Comparison of ENCODE assay signal across 1 cellular context in the genomic region with DNA sequence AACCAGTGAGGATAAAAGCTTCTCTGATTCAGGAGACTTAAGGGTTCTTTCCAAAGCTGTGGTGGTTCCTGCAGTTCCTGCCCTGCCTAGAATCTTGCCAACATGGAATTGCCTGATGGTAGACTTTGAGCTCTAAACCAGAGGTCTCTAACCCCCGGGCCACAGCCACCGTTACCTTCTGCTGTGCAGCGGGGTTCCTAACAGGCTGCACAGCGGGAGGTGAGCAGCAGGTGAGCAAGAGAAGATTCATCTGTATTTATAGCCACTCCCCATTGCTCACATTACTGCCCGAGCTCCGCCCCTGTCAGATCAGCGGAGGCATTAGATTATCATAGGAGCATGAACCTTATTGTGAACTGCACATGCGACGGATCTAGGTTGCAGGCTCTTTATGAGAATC.
TF ChIP-seq lines count a peak whose summit lies in the region.

No MANE protein-coding gene starts in this region.

TF ChIP-seq in WTC11, 78 proteins besides CTCF, POLR2A, EP300 and RAD21 (continued from another document):
- TF ChIP-seq PRDM15 (CRISPR knock-in tag; IDR thresholded peaks at IDR 0.05) (no peak), KAT7 (CRISPR knock-in tag; IDR thresholded peaks at IDR 0.05; ENCODE audit: borderline replicate concordance) (no peak), CREM (CRISPR knock-in tag; IDR thresholded peaks at IDR 0.05) (no peak), ZNF232 (CRISPR knock-in tag; IDR thresholded peaks at IDR 0.05) (no peak), ZNF263 (CRISPR knock-in tag; IDR thresholded peaks at IDR 0.05; ENCODE audit: low read depth) (no peak), TEAD4 (CRISPR knock-in tag; IDR thresholded peaks at IDR 0.05) (no peak), CBFB (CRISPR knock-in tag; IDR thresholded peaks at IDR 0.05; ENCODE audit: low read depth) (no peak), EMX1 (CRISPR knock-in tag; IDR thresholded peaks at IDR 0.05) (no peak), NFATC4 (CRISPR knock-in tag; IDR thresholded peaks at IDR 0.05) (no peak), ZNF281 (CRISPR knock-in tag; IDR thresholded peaks at IDR 0.05) (no peak)
- TF ChIP-seq, protein P1, sequence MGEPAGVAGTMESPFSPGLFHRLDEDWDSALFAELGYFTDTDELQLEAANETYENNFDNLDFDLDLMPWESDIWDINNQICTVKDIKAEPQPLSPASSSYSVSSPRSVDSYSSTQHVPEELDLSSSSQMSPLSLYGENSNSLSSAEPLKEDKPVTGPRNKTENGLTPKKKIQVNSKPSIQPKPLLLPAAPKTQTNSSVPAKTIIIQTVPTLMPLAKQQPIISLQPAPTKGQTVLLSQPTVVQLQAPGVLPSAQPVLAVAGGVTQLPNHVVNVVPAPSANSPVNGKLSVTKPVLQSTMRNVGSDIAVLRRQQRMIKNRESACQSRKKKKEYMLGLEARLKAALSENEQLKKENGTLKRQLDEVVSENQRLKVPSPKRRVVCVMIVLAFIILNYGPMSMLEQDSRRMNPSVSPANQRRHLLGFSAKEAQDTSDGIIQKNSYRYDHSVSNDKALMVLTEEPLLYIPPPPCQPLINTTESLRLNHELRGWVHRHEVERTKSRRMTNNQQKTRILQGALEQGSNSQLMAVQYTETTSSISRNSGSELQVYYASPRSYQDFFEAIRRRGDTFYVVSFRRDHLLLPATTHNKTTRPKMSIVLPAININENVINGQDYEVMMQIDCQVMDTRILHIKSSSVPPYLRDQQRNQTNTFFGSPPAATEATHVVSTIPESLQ (CRISPR knock-in tag; IDR thresholded peaks at IDR 0.05), result no peak
